14 cellular contexts compared by ENCODE assay signal in genomic region chr12:122860854-122861585, GRCh38. TPM values are rescaled to one million over a fixed set of nuclear protein-coding genes. Genes with fewer than 3 reads are reported as not detected.
DNase-seq lines count a peak whose midpoint lies in the region; ATAC-seq and TF ChIP-seq lines count a peak whose summit lies in the region.
"Had no signal": no experiment of that assay in that cellular context is flagged by ENCODE, and none has a peak within 500 bp of the region (broad histone marks: within the 10 kb centered on the region; RNA-seq: fewer than 3 reads in every experiment).

No MANE protein-coding gene starts in this region.

- intact Hi-C loops in CD8-positive, alpha-beta T cell (cut with DNase I, micrococcal nuclease): loop anchor here (1.0 to 5.0 kb wide), 4 partner anchors 36 to 377 kb away; partner anchors contain the start of gene VPS37B (in 1 of the 2)

- POLR2A ChIA-PET in CD8-positive, alpha-beta T cell (lab: Charles Lee): interaction anchor here (0.6 to 1.9 kb wide), 13 partner anchors 8 to 105 kb away, joined by 3 to 6 read pairs (median 3); partner anchors contain the start of gene ABCB9

- no peak for TF ChIP-seq CTCF in CD8-positive, alpha-beta T cell (IDR thresholded peaks at IDR 0.05)

- peaks cover 3% of the 10 kb centered on the region for H3K4me1 Mint-ChIP-seq in CD8-positive, alpha-beta T cell (ENCODE audit: low read depth)
- H3K4me1 Mint-ChIP-seq in stimulated activated memory B cell treated with anti-CD40 and anti-IgM and Interleukin-4, amounts not matched to agents 10 μg/mL and 1 μg/mL and 100 μg/mL, for 72 hours: peaks cover 62% of the 10 kb centered on the region

- peak overlapping the region; percentile 70 for H3K27ac Mint-ChIP-seq in CD8-positive, alpha-beta T cell
- peak overlapping the region; percentile 76 for H3K27ac Mint-ChIP-seq in stimulated activated memory B cell treated with anti-CD40 and anti-IgM and Interleukin-4, amounts not matched to agents 10 μg/mL and 1 μg/mL and 100 μg/mL, for 72 hours
- H3K27ac Mint-ChIP-seq: nephron progenitor cell had no signal

- H3K27ac ChIP-seq in CD8-positive, alpha-beta T cell (ENCODE audit: low read depth, low read length): no peak overlapping the region
- peak overlapping the region; percentile 77 for H3K27ac ChIP-seq in angular gyrus (ENCODE audit: low read depth, low read length)
- H3K27ac ChIP-seq: brain microvascular endothelial cell, SJCRH30 had no signal

- H3K9me3 Mint-ChIP-seq in CD8-positive, alpha-beta T cell: no peaks in the 10 kb centered on the region
- H3K9me3 Mint-ChIP-seq in stimulated activated memory B cell treated with anti-CD40 and anti-IgM and Interleukin-4, amounts not matched to agents 10 μg/mL and 1 μg/mL and 100 μg/mL, for 72 hours: no peaks in the 10 kb centered on the region
- H3K9me3 Mint-ChIP-seq: nephron progenitor cell had no signal

- DNase-seq in CD8-positive, alpha-beta T cell: peak in 2 of 7 experiments; percentile 22 to 26
- DNase-seq in left lobe of liver (ENCODE audit: low spot score): peak; percentile 70
- no peak for DNase-seq in activated effector memory CD4-positive, alpha-beta T cell treated with Interleukin-2 at 50 U/mL for 16 hours
- no peak for DNase-seq in NCI-H2171 treated with DMSO at 0.1 percent for 48 hours (lab: John Stamatoyannopoulos, UW)

- H3K9me3 ChIP-seq in CD8-positive, alpha-beta T cell (ENCODE audit: low read length): no peaks in the 10 kb centered on the region
- H3K9me3 ChIP-seq: SJCRH30, upper lobe of left lung had no signal

- no peak overlapping the region for H3K4me3 ChIP-seq in CD8-positive, alpha-beta T cell (ENCODE audit: low read depth, low read length)
- H3K4me3 ChIP-seq: GM12878, SJCRH30, smooth muscle cell, upper lobe of left lung had no signal

- peaks cover 55% of the 10 kb centered on the region for H3K36me3 Mint-ChIP-seq in CD8-positive, alpha-beta T cell
- peaks cover 14% of the 10 kb centered on the region for H3K36me3 Mint-ChIP-seq in stimulated activated memory B cell treated with anti-CD40 and anti-IgM and Interleukin-4, amounts not matched to agents 10 μg/mL and 1 μg/mL and 100 μg/mL, for 72 hours

- no peaks in the 10 kb centered on the region for H3K27me3 ChIP-seq in CD8-positive, alpha-beta T cell (ENCODE audit: insufficient read depth, low read length)
- H3K27me3 ChIP-seq: brain microvascular endothelial cell, SJCRH30, upper lobe of left lung had no signal

- H3K27me3 Mint-ChIP-seq in CD8-positive, alpha-beta T cell (ENCODE audit: low read depth): no peaks in the 10 kb centered on the region
- H3K27me3 Mint-ChIP-seq in stimulated activated memory B cell treated with anti-CD40 and anti-IgM and Interleukin-4, amounts not matched to agents 10 μg/mL and 1 μg/mL and 100 μg/mL, for 72 hours: no peaks in the 10 kb centered on the region

- peaks cover 5% of the 10 kb centered on the region for H3K4me1 ChIP-seq in CD8-positive, alpha-beta T cell (ENCODE audit: insufficient read depth, low read length)
- H3K4me1 ChIP-seq: SJCRH30 had no signal

- ATAC-seq in CD8-positive, alpha-beta T cell: no peak
- peak; percentile 35 for ATAC-seq in left lobe of liver
- no peak for ATAC-seq in stimulated activated memory B cell treated with anti-CD40 and anti-IgM and Interleukin-4, amounts not matched to agents 10 μg/mL and 1 μg/mL and 100 μg/mL, for 72 hours
- no peak for ATAC-seq in GM21576 (IDR thresholded peaks at IDR 0.05; ENCODE audit: unreplicated experiment)
- no peak for ATAC-seq in HG03045 (IDR thresholded peaks at IDR 0.05; ENCODE audit: unreplicated experiment)

- H3K4me3 Mint-ChIP-seq in CD8-positive, alpha-beta T cell: no peak overlapping the region
- H3K4me3 Mint-ChIP-seq in stimulated activated memory B cell treated with anti-CD40 and anti-IgM and Interleukin-4, amounts not matched to agents 10 μg/mL and 1 μg/mL and 100 μg/mL, for 72 hours: no peak overlapping the region
- H3K4me3 Mint-ChIP-seq: nephron progenitor cell had no signal

- peaks cover 22% of the 10 kb centered on the region for H3K36me3 ChIP-seq in CD8-positive, alpha-beta T cell (ENCODE audit: insufficient read depth, low read length)

- CTCF ChIA-PET in CD8-positive, alpha-beta T cell (lab: Charles Lee): interaction anchor here (0.7 to 14.9 kb wide), 31 partner anchors 10 to 380 kb away, joined by 3 to 311 read pairs (median 5); partner anchors contain the start of genes OGFOD2 and VPS37B

RNA-seq across cellular contexts. Expression of gene HIP1R, which starts 25.8 kb away (rescaled TPM):
- 100 to 1,000 TPM; 258 to 277 TPM for total RNA-seq in CD8-positive, alpha-beta T cell
- total RNA-seq in left lobe of liver: 35.2 TPM

RNA-seq across cellular contexts. Expression of gene VPS37B, which starts 34.9 kb away (rescaled TPM):
- total RNA-seq in CD8-positive, alpha-beta T cell: 100 to 1,000 TPM; 145 to 148 TPM
- 6.6 TPM for total RNA-seq in left lobe of liver

Comparison
In these comparisons a context has a peak if more than half of its experiments do, and no peak if none do; other contexts are left out.
1. RNA of gene VPS37B, which starts 34.9 kb away (total RNA-seq): 145 to 148 TPM in CD8-positive, alpha-beta T cell; 6.6 TPM in left lobe of liver (single experiment); every median in the first group is over 10 times any median in the second.